ENCODE assay signal across 25 cellular contexts in the genomic region with DNA sequence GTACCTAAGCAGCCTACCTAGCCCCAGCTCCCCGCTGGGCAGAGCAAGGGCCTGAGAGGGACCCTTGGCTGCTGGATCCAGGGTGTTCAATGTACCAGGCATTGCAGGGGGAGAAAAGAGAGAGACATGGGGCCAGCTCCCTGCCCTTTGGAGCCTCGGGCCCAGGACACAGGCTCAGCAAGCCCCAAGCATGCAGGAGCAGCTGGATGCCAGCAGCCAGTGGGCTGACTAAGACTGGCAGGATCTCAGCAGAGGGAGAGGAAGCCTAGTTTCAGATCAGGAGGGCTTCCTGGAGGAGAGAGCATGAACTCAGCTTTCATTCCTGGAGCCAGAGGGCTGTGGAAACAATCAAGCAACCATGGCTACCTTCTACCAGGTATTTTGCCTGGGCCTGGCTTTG.
DNase-seq lines count a peak whose midpoint lies in the region; ATAC-seq, FAIRE-seq and TF ChIP-seq lines count a peak whose summit lies in the region.
"Had no signal": no experiment of that assay in that cellular context is flagged by ENCODE, and none has a peak within 500 bp of the region (broad histone marks: within the 10 kb centered on the region; RNA-seq: fewer than 3 reads in every experiment).

No MANE protein-coding gene starts in this region.

- H3K27ac ChIP-seq in HepG2 (ENCODE audit: extremely low read length, insufficient read depth, low read length) = peak overlapping the region; percentile 92
- no peak overlapping the region for H3K27ac ChIP-seq in right lobe of liver
- H3K27ac ChIP-seq in foreskin keratinocyte = no peak overlapping the region
- H3K27ac ChIP-seq in osteoblast (ENCODE audit: low read depth, low read length) = no peak overlapping the region
- H3K27ac ChIP-seq: SJCRH30 had no signal

- H3K79me2 ChIP-seq in HepG2 (ENCODE audit: insufficient read depth, low read length) = no peaks in the 10 kb centered on the region
- no peaks in the 10 kb centered on the region for H3K79me2 ChIP-seq in osteoblast (ENCODE audit: insufficient read depth, low read length)

- H3K27me3 ChIP-seq in HepG2 (ENCODE audit: control insufficient read depth in 1 of 2, insufficient read depth in 2 of 2, low read length in 2 of 2) = no peaks in the 10 kb centered on the region
- H3K27me3 ChIP-seq in right lobe of liver = no peaks in the 10 kb centered on the region
- H3K27me3 ChIP-seq in foreskin keratinocyte = peaks cover 13% of the 10 kb centered on the region
- H3K27me3 ChIP-seq in osteoblast (ENCODE audit: insufficient read depth, low read length) = peaks cover 21% of the 10 kb centered on the region

- no peak for FAIRE-seq in HepG2 (lab: Jason Lieb, UNC)
- FAIRE-seq: GM12878 had no signal

- no peak for TF ChIP-seq EP300 in HepG2 (IDR thresholded peaks at IDR 0.05; ENCODE audit: low read depth in 2 of 2, low read length in 2 of 2)
- no peak for TF ChIP-seq EP300 in HepG2 (CRISPR knock-in tag; IDR thresholded peaks at IDR 0.05; ENCODE audit: borderline replicate concordance)

- H3K27me3 Mint-ChIP-seq in activated T-cell treated with anti-CD3 and anti-CD28 coated beads, Interleukin-2, amount 50 U/mL, for 72 hours (ENCODE audit: low read depth) = peaks cover 10% of the 10 kb centered on the region
- peaks cover 11% of the 10 kb centered on the region for H3K27me3 Mint-ChIP-seq in glutamatergic neuron (ENCODE audit: unreplicated experiment)

- no peak for TF ChIP-seq RAD21 in HepG2 (CRISPR knock-in tag; IDR thresholded peaks at IDR 0.05)

- H3K9me3 ChIP-seq in HepG2 (ENCODE audit: low read length) (peaks cover 7% of the 10 kb centered on the region), right lobe of liver (no peaks in the 10 kb centered on the region), osteoblast (ENCODE audit: low read depth, low read length) (no peaks in the 10 kb centered on the region)

- H3K9ac ChIP-seq in HepG2 (ENCODE audit: insufficient read depth, low read depth, low read length) = peak overlapping the region; percentile 32; the same call in 1 of the 2 replicates

- no peaks in the 10 kb centered on the region for H3K36me3 Mint-ChIP-seq in activated T-cell treated with anti-CD3 and anti-CD28 coated beads, Interleukin-2, amount 50 U/mL, for 72 hours (ENCODE audit: insufficient read depth in 2 of 2)
- H3K36me3 Mint-ChIP-seq in glutamatergic neuron (ENCODE audit: unreplicated experiment) = no peaks in the 10 kb centered on the region

- no peak overlapping the region for H3K27ac Mint-ChIP-seq in activated T-cell treated with anti-CD3 and anti-CD28 coated beads, Interleukin-2, amount 50 U/mL, for 72 hours
- no peak overlapping the region for H3K27ac Mint-ChIP-seq in glutamatergic neuron (ENCODE audit: unreplicated experiment)

- no peaks in the 10 kb centered on the region for H4K20me1 ChIP-seq in HepG2 (ENCODE audit: insufficient read depth, low read length)
- no peaks in the 10 kb centered on the region for H4K20me1 ChIP-seq in osteoblast (ENCODE audit: insufficient read depth, low read length)

- H3K4me2 ChIP-seq in HepG2 (ENCODE audit: low read depth, low read length) = no peak overlapping the region
- no peak overlapping the region for H3K4me2 ChIP-seq in osteoblast (ENCODE audit: insufficient read depth, low read length)

- POLR2A ChIA-PET in HepG2 (lab: Yijun Ruan, JAX) = interaction anchor here (1.0 to 9.6 kb wide), 7 partner anchors 40 to 96 kb away, joined by 3 to 66 read pairs (median 3); a partner anchor contains a TSS

- H3K4me3 ChIP-seq in HepG2 (replicated peaks in 1 of 3; ENCODE audit: insufficient read depth in 1 of 3, low read depth in 2 of 3, low read length in 3 of 3) (no peak overlapping the region), right lobe of liver (no peak overlapping the region), osteoblast (ENCODE audit: insufficient read depth, low read length) (no peak overlapping the region)
- H3K4me3 ChIP-seq: GM12878, SJCRH30 had no signal

- CTCF ChIA-PET in HepG2 (lab: Yijun Ruan, JAX; ENCODE audit: low intra/inter-chr PET ratio, low total read pairs) = no interaction called here

- H3K4me1 Mint-ChIP-seq in activated T-cell treated with anti-CD3 and anti-CD28 coated beads, Interleukin-2, amount 50 U/mL, for 72 hours (ENCODE audit: low read depth) = peaks cover 4% of the 10 kb centered on the region
- peaks cover 18% of the 10 kb centered on the region for H3K4me1 Mint-ChIP-seq in glutamatergic neuron (ENCODE audit: low read depth, unreplicated experiment)

- no peak for ATAC-seq in HepG2
- ATAC-seq in right lobe of liver = no peak
- ATAC-seq in foreskin keratinocyte = peak; percentile 5
- no peak for ATAC-seq in activated T-cell treated with anti-CD3 and anti-CD28 coated beads, Interleukin-2, amount 50 U/mL, for 72 hours (replicated peaks in 1 of 2)
- ATAC-seq in GM21529 (IDR thresholded peaks at IDR 0.05; ENCODE audit: unreplicated experiment) = no peak
- ATAC-seq: GM12878, PC-3, Right ventricle myocardium inferior, SK-N-SH treated with all-trans-retinoic acid at 6 μM for 48 hours had no signal

- no peak overlapping the region for H3K4me3 Mint-ChIP-seq in activated T-cell treated with anti-CD3 and anti-CD28 coated beads, Interleukin-2, amount 50 U/mL, for 72 hours
- no peak overlapping the region for H3K4me3 Mint-ChIP-seq in glutamatergic neuron (ENCODE audit: unreplicated experiment)

- no peaks in the 10 kb centered on the region for H3K36me3 ChIP-seq in HepG2 (replicated peaks in 1 of 2; ENCODE audit: control insufficient read depth in 1 of 2, insufficient read depth in 2 of 2, low read length in 2 of 2)
- H3K36me3 ChIP-seq in right lobe of liver = no peaks in the 10 kb centered on the region
- H3K36me3 ChIP-seq in osteoblast (ENCODE audit: insufficient read depth, low read length) = no peaks in the 10 kb centered on the region
- H3K36me3 ChIP-seq: SJCRH30 had no signal

- H3K4me1 ChIP-seq in HepG2 (ENCODE audit: insufficient read depth, low read length) (peaks cover 94% of the 10 kb centered on the region), right lobe of liver (peaks cover 0 to 7% (median 0%) of the 10 kb centered on the region in 4 donors), foreskin keratinocyte (no peaks in the 10 kb centered on the region), osteoblast (ENCODE audit: insufficient read depth, low read length) (no peaks in the 10 kb centered on the region)
- H3K4me1 ChIP-seq: SJCRH30 had no signal

- 70% methylated on average over 2 of the region's 2 CpGs for WGBS in HepG2 (ENCODE audit: low lambda C conversion rate)
- no CpG with 5 or more reads among the region's 2 CpGs for WGBS in right lobe of liver (ENCODE audit: insufficient coverage, low coverage, low lambda C conversion rate, missing lambda C conversion rate)

- no peaks in the 10 kb centered on the region for H3K9me3 Mint-ChIP-seq in activated T-cell treated with anti-CD3 and anti-CD28 coated beads, Interleukin-2, amount 50 U/mL, for 72 hours
- peaks cover 12% of the 10 kb centered on the region for H3K9me3 Mint-ChIP-seq in glutamatergic neuron (ENCODE audit: unreplicated experiment)

- H2AFZ ChIP-seq in HepG2 (ENCODE audit: low read length) = peak overlapping the region; percentile 59
- no peak overlapping the region for H2AFZ ChIP-seq in osteoblast (ENCODE audit: low read length)

- intact Hi-C loops in HepG2 (cut with micrococcal nuclease; ENCODE audit: unreplicated experiment) = loop anchor here (5.0 kb wide), 3 partner anchors 41 to 94 kb away; no protein-coding TSS in a partner anchor
- intact Hi-C loops in right lobe of liver (cut with DNase I) = no loop called here

- no TSS peak for BruUV-seq in HepG2 (replicated peaks; lab: Mats Ljungman, UMichigan)

- TF ChIP-seq CTCF in HepG2 (CRISPR knock-in tag; IDR thresholded peaks at IDR 0.05) (no peak), right lobe of liver (IDR thresholded peaks at IDR 0.05) (no peak), foreskin keratinocyte (conservative IDR thresholded peaks at IDR 0.05) (no peak), osteoblast (IDR thresholded peaks at IDR 0.05; ENCODE audit: extremely low read depth, low read depth, low read length) (no peak), GM13976 (IDR thresholded peaks at IDR 0.05; ENCODE audit: borderline replicate concordance, control extremely low read depth, extremely low read depth, insufficient read depth, missing control alignments) (no peak), glutamatergic neuron (IDR thresholded peaks at IDR 0.05; ENCODE audit: partially characterized antibody, unreplicated experiment) (no peak)

- in situ Hi-C loops in HepG2 (cut with HindIII; ENCODE audit: extremely low pct_ligation_motif_present, low pct_unique_long_range_greater_than_20kb) (loop anchor here (5.0 kb wide), 2 partner anchors 41 to 81 kb away; a partner anchor contains a TSS), GM13976 (cut with MboI; ENCODE audit: low sequenced_read_pairs, unreplicated experiment) (no loop called here)

- no peak for DNase-seq in HepG2 (ENCODE audit: low spot score)
- DNase-seq in right lobe of liver = no peak
- DNase-seq in foreskin keratinocyte = no peak
- peak; percentile 55 for DNase-seq in osteoblast (ENCODE audit: insufficient read length, low spot score, missing footprints)
- no peak for DNase-seq in activated T-cell treated with anti-CD3 and anti-CD28 coated beads, Interleukin-2, amount 50 U/mL, for 72 hours
- no peak for DNase-seq in GM13976 (ENCODE audit: low spot score)
- DNase-seq in glutamatergic neuron = no peak
- DNase-seq: DMS53; GDM1; H7; KBM-7; MV-4-11; NCI-H1105; NCI-H146; NCI-H1930; NCI-H446 treated with DMSO at 0.1 percent for 48 hours; NCI-H526; NCI-H82; NK-92 treated with Interleukin-12 subunit alpha and Interleukin-12 subunit beta, amount 100 ng/mL, for 24 hours; PC-3; SJCRH30 had no signal

- TF ChIP-seq POLR2A in HepG2 (IDR thresholded peaks at IDR 0.05; ENCODE audit: insufficient read depth in 1 of 2, low read depth in 2 of 2, low read length in 2 of 2) (no peak), right lobe of liver (IDR thresholded peaks at IDR 0.05) (no peak)

TF ChIP-seq in HepG2, 621 proteins besides CTCF, POLR2A, EP300 and RAD21 (continues in another document):
- TF ChIP-seq MAFG (CRISPR knock-in tag; IDR thresholded peaks at IDR 0.05) (no peak), ZBTB3 (CRISPR knock-in tag; IDR thresholded peaks at IDR 0.05; ENCODE audit: borderline replicate concordance, low read depth) (no peak)
- TF ChIP-seq, protein P1, sequence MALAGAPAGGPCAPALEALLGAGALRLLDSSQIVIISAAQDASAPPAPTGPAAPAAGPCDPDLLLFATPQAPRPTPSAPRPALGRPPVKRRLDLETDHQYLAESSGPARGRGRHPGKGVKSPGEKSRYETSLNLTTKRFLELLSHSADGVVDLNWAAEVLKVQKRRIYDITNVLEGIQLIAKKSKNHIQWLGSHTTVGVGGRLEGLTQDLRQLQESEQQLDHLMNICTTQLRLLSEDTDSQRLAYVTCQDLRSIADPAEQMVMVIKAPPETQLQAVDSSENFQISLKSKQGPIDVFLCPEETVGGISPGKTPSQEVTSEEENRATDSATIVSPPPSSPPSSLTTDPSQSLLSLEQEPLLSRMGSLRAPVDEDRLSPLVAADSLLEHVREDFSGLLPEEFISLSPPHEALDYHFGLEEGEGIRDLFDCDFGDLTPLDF (CRISPR knock-in tag; IDR thresholded peaks at IDR 0.05) = no peak
